ENCODE assay signal across 23 cellular contexts in the genomic region with DNA sequence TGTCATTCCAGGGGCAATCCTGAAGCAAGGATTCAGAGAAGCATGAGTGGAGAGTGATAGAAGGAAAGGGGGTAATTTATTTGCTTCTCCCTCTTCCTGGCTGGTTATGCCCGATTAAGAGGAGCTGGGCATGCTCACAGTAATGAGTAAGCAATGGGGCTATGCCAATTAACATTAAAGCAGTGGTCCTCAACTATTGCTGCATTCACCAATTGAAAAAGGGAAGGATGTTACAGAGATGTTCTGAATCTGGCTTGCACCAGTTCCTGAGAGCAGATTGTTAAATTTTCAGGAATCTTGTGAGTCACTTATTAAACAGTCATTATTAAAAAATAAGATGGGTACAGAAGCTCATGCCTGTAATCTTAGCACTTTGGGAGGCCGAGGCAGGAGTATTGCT.
"Had no signal": no experiment of that assay in that cellular context is flagged by ENCODE, and none has a peak within 500 bp of the region (broad histone marks: within the 10 kb centered on the region; RNA-seq: fewer than 3 reads in every experiment).

No MANE protein-coding gene starts in this region.

- H3K4me2 ChIP-seq: smooth muscle cell had no signal

- H3K4me1 ChIP-seq: left lung, right lobe of liver, stomach, suprapubic skin had no signal

- H3K27ac ChIP-seq: brain microvascular endothelial cell, left lung, right lobe of liver, stomach, suprapubic skin, tibial nerve, VCaP had no signal

- DNase-seq: activated CD4-positive, alpha-beta T cell treated with anti-CD3 and anti-CD28 coated beads, Interleukin-2, amount 10 ng/mL, durations not matched to agents 7 days and 5 days; activated CD4-positive, CD25-positive, alpha-beta regulatory T cell treated with anti-CD3 and anti-CD28 coated beads, Interleukin-2, amount 50 U/mL, for 72 hours; activated CD8-positive, alpha-beta T cell treated with anti-CD3 and anti-CD28 coated beads, Interleukin-2, amount 10 ng/mL, durations not matched to agents 7 days and 5 days; activated gamma-delta T cell; aorta; brain microvascular endothelial cell; caudate nucleus; effector CD8-positive, alpha-beta T cell; immature natural killer cell; kidney glomerular epithelial cell; left lung; naive thymus-derived CD4-positive, alpha-beta T cell; posterior cingulate gyrus; right lobe of liver; stimulated activated CD4-positive, alpha-beta T cell treated with anti-CD3 and anti-CD28 coated beads, Interleukin-15, amount 100 ng/mL, for 24 hours; stomach had no signal

- H3K27me3 ChIP-seq: brain microvascular endothelial cell, left lung, right lobe of liver, stomach, suprapubic skin, tibial nerve had no signal

- ATAC-seq: activated CD8-positive, alpha-beta T cell treated with anti-CD3 and anti-CD28 coated beads, Interleukin-2, amount 10 ng/mL, durations not matched to agents 7 days and 5 days; esophagus mucosa; left lung; naive thymus-derived CD4-positive, alpha-beta T cell; right lobe of liver; stimulated activated memory B cell treated with anti-CD40 and anti-IgM and Interleukin-4, amounts not matched to agents 10 μg/mL and 1 μg/mL and 100 μg/mL, for 72 hours had no signal

- H3K4me3 ChIP-seq: left lung, lung, right lobe of liver, smooth muscle cell, stomach, suprapubic skin, tibial nerve had no signal

- H3K9me3 ChIP-seq: left lung, right lobe of liver, stomach, suprapubic skin, tibial nerve had no signal

- H3K36me3 ChIP-seq: brain microvascular endothelial cell, left lung, right lobe of liver, stomach, suprapubic skin, tibial nerve had no signal
